Comparison of ENCODE assay signal across 27 cellular contexts in genomic region chr10:33817647-33818046, GRCh38.
"Had no signal": no experiment of that assay in that cellular context is flagged by ENCODE, and none has a peak within 500 bp of the region (broad histone marks: within the 10 kb centered on the region; RNA-seq: fewer than 3 reads in every experiment).

No MANE protein-coding gene starts in this region.

- H3K36me3 ChIP-seq: breast epithelium, esophagus muscularis mucosa, heart right ventricle, pancreas, prostate gland, upper lobe of left lung, vagina had no signal

- ATAC-seq: activated CD4-positive, alpha-beta T cell treated with anti-CD3 and anti-CD28 coated beads for 36 hours; activated CD8-positive, alpha-beta memory T cell treated with anti-CD3 and anti-CD28 coated beads, Interleukin-2, amount 10 ng/mL, durations not matched to agents 7 days and 5 days; activated CD8-positive, alpha-beta T cell treated with anti-CD3 and anti-CD28 coated beads, Interleukin-2, amount 10 ng/mL, durations not matched to agents 7 days and 5 days; activated naive CD4-positive, alpha-beta T cell treated with anti-CD3 and anti-CD28 coated beads, Interleukin-2, amount 50 U/mL, for 72 hours; foreskin keratinocyte; heart right ventricle; pancreas; sciatic nerve; stimulated activated effector memory CD8-positive, alpha-beta T cell treated with anti-CD3 and anti-CD28 coated beads, Interleukin-12 subunit alpha, Interleukin-12 subunit beta, amount 100 ng/mL, for 72 hours; stimulated activated naive CD8-positive, alpha-beta T cell treated with anti-CD3 and anti-CD28 coated beads, Interleukin-15, amount 100 ng/mL, for 72 hours had no signal

- H3K27ac ChIP-seq: breast epithelium, esophagus muscularis mucosa, foreskin keratinocyte, heart right ventricle, pancreas, prostate gland, skin epidermis, upper lobe of left lung, vagina had no signal

- H3K36me3 Mint-ChIP-seq: activated CD8-positive, alpha-beta memory T cell treated with anti-CD3 and anti-CD28 coated beads, Interleukin-2, amount 10 ng/mL, durations not matched to agents 7 days and 5 days; activated naive CD4-positive, alpha-beta T cell treated with anti-CD3 and anti-CD28 coated beads, Interleukin-2, amount 50 U/mL, for 72 hours; mesothelial cell of epicardium; naive B cell; stimulated activated effector memory CD8-positive, alpha-beta T cell treated with anti-CD3 and anti-CD28 coated beads, Interleukin-12 subunit alpha, Interleukin-12 subunit beta, amount 100 ng/mL, for 72 hours had no signal

- H3K27me3 ChIP-seq: breast epithelium, esophagus muscularis mucosa, foreskin keratinocyte, heart right ventricle, pancreas, upper lobe of left lung, vagina had no signal

- H3K27me3 Mint-ChIP-seq: activated CD8-positive, alpha-beta memory T cell treated with anti-CD3 and anti-CD28 coated beads, Interleukin-2, amount 10 ng/mL, durations not matched to agents 7 days and 5 days; dendritic cell treated with granulocyte-macrophage colony-stimulating factor and Interleukin-4, amounts not matched to agents 40 ng/mL and 50 ng/mL, for 4 days; naive B cell; stimulated activated naive CD8-positive, alpha-beta T cell treated with anti-CD3 and anti-CD28 coated beads, Interleukin-15, amount 100 ng/mL, for 72 hours had no signal

- H3K4me3 Mint-ChIP-seq: activated CD4-positive, alpha-beta T cell treated with anti-CD3 and anti-CD28 coated beads for 36 hours; activated CD8-positive, alpha-beta memory T cell treated with anti-CD3 and anti-CD28 coated beads, Interleukin-2, amount 10 ng/mL, durations not matched to agents 7 days and 5 days; activated CD8-positive, alpha-beta T cell treated with anti-CD3 and anti-CD28 coated beads, Interleukin-2, amount 10 ng/mL, durations not matched to agents 7 days and 5 days; dendritic cell treated with granulocyte-macrophage colony-stimulating factor and Interleukin-4, amounts not matched to agents 40 ng/mL and 50 ng/mL, for 4 days; mesothelial cell of epicardium; naive B cell; nephron progenitor cell; stimulated activated effector memory CD8-positive, alpha-beta T cell treated with anti-CD3 and anti-CD28 coated beads, Interleukin-12 subunit alpha, Interleukin-12 subunit beta, amount 100 ng/mL, for 72 hours; stimulated activated naive CD8-positive, alpha-beta T cell treated with anti-CD3 and anti-CD28 coated beads, Interleukin-15, amount 100 ng/mL, for 72 hours had no signal

- DNase-seq: activated CD4-positive, alpha-beta T cell treated with anti-CD3 and anti-CD28 coated beads for 36 hours; activated CD4-positive, CD25-positive, alpha-beta regulatory T cell; activated CD8-positive, alpha-beta memory T cell treated with anti-CD3 and anti-CD28 coated beads, Interleukin-2, amount 10 ng/mL, durations not matched to agents 7 days and 5 days; activated CD8-positive, alpha-beta T cell treated with anti-CD3 and anti-CD28 coated beads, Interleukin-2, amount 10 ng/mL, durations not matched to agents 7 days and 5 days; activated T-cell treated with anti-CD3 and anti-CD28 coated beads, Interleukin-2, amount 50 U/mL, for 48 hours; central memory CD4-positive, alpha-beta T cell; foreskin keratinocyte; heart right ventricle; naive B cell; nephron progenitor cell; pancreas; retina; stimulated activated CD4-positive, alpha-beta T cell treated with anti-CD3 and anti-CD28 coated beads, Interleukin-4, amount 100 ng/mL, for 24 hours; stimulated activated naive CD8-positive, alpha-beta T cell treated with anti-CD3 and anti-CD28 coated beads, Interleukin-15, amount 100 ng/mL, for 72 hours; substantia nigra; upper lobe of left lung had no signal

- H3K4me1 Mint-ChIP-seq: activated CD4-positive, alpha-beta T cell treated with anti-CD3 and anti-CD28 coated beads for 36 hours; activated CD8-positive, alpha-beta memory T cell treated with anti-CD3 and anti-CD28 coated beads, Interleukin-2, amount 10 ng/mL, durations not matched to agents 7 days and 5 days; stimulated activated effector memory CD8-positive, alpha-beta T cell treated with anti-CD3 and anti-CD28 coated beads, Interleukin-12 subunit alpha, Interleukin-12 subunit beta, amount 100 ng/mL, for 72 hours; stimulated activated naive CD8-positive, alpha-beta T cell treated with anti-CD3 and anti-CD28 coated beads, Interleukin-15, amount 100 ng/mL, for 72 hours had no signal

- H3K27ac Mint-ChIP-seq: activated CD4-positive, alpha-beta T cell treated with anti-CD3 and anti-CD28 coated beads for 36 hours; activated CD8-positive, alpha-beta memory T cell treated with anti-CD3 and anti-CD28 coated beads, Interleukin-2, amount 10 ng/mL, durations not matched to agents 7 days and 5 days; activated CD8-positive, alpha-beta T cell treated with anti-CD3 and anti-CD28 coated beads, Interleukin-2, amount 10 ng/mL, durations not matched to agents 7 days and 5 days; activated naive CD4-positive, alpha-beta T cell treated with anti-CD3 and anti-CD28 coated beads, Interleukin-2, amount 50 U/mL, for 72 hours; activated T-helper 2 cell treated with anti-CD3 and anti-CD28 coated beads, Interferon-gamma antibody, Interleukin-2, Interleukin-4, amounts not matched to agents 10 μg/mL and 5 μg/mL and 100 μg/mL, durations not matched to agents 14 hours and 24 hours and 36 hours; dendritic cell treated with granulocyte-macrophage colony-stimulating factor and Interleukin-4, amounts not matched to agents 40 ng/mL and 50 ng/mL, for 4 days; stimulated activated effector memory CD8-positive, alpha-beta T cell treated with anti-CD3 and anti-CD28 coated beads, Interleukin-12 subunit alpha, Interleukin-12 subunit beta, amount 100 ng/mL, for 72 hours had no signal

- H3K9me3 ChIP-seq: breast epithelium, esophagus muscularis mucosa, heart right ventricle, pancreas, prostate gland, upper lobe of left lung, vagina had no signal

- H3K4me1 ChIP-seq: breast epithelium, esophagus muscularis mucosa, foreskin keratinocyte, pancreas, prostate gland, upper lobe of left lung, vagina had no signal

- FAIRE-seq: pancreas had no signal

- H3K4me3 ChIP-seq: breast epithelium, esophagus muscularis mucosa, heart right ventricle, pancreas, prostate gland, skin epidermis, upper lobe of left lung, vagina had no signal

- H3K9me3 Mint-ChIP-seq: activated T-helper 2 cell treated with anti-CD3 and anti-CD28 coated beads, Interferon-gamma antibody, Interleukin-2, Interleukin-4, amounts not matched to agents 10 μg/mL and 5 μg/mL and 100 μg/mL, durations not matched to agents 14 hours and 24 hours and 36 hours; dendritic cell treated with granulocyte-macrophage colony-stimulating factor and Interleukin-4, amounts not matched to agents 40 ng/mL and 50 ng/mL, for 4 days; stimulated activated naive CD8-positive, alpha-beta T cell treated with anti-CD3 and anti-CD28 coated beads, Interleukin-15, amount 100 ng/mL, for 72 hours had no signal
